ENCODE assay signal across 8 cellular contexts in the genomic region with DNA sequence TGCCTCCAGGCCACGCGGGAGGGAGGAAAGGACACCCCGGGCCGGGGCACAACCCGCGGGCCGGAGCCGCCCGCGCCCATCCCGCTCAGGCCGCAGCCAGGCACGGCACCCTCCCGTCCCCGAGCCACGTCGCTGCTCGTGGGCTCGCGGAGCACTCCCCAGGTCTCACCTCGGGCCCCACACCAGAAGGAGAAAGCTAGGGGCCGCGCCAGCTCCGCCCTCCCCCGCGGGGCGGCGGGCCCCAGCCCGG. TPM values are rescaled to one million over a fixed set of nuclear protein-coding genes. Genes with fewer than 3 reads are reported as not detected.
DNase-seq lines count a peak whose midpoint lies in the region; ATAC-seq, FAIRE-seq and TF ChIP-seq lines count a peak whose summit lies in the region.

No MANE protein-coding gene starts in this region.

- ATAC-seq in PC-3 (no peak), GM18861 (IDR thresholded peaks at IDR 0.05; ENCODE audit: unreplicated experiment) (no peak)

- no peak for TF ChIP-seq CTCF in PC-3 (conservative IDR thresholded peaks at IDR 0.05; ENCODE audit: low read depth, low read length)
- peak in 1 of 3 experiments; percentile 17 for TF ChIP-seq CTCF in esophagus muscularis mucosa (IDR thresholded peaks at IDR 0.05)
- no peak for TF ChIP-seq CTCF in retinal pigment epithelial cell (conservative IDR thresholded peaks at IDR 0.05; ENCODE audit: low read depth, low read length)

- peak overlapping the region; percentile 100 for H3K9ac ChIP-seq in PC-3 (ENCODE audit: low read length)

- peak overlapping the region; percentile 86 for H3K4me3 ChIP-seq in PC-3 (ENCODE audit: low read length)
- H3K4me3 ChIP-seq in esophagus muscularis mucosa = peak overlapping the region; percentile 84 to 93 (median 92)
- H3K4me3 ChIP-seq in retinal pigment epithelial cell (ENCODE audit: low read length) = peak overlapping the region; percentile 96

- H3K9me2 ChIP-seq in PC-3 (replicated peaks; ENCODE audit: low read length) = no peaks in the 10 kb centered on the region

- 0% methylated on average over 3 of the region's 29 CpGs for WGBS in esophagus muscularis mucosa

- peak overlapping the region; percentile 93 for H3K4me2 ChIP-seq in PC-3 (ENCODE audit: low read length)

- H3K27me3 ChIP-seq in PC-3 (ENCODE audit: low read length) = no peaks in the 10 kb centered on the region
- H3K27me3 ChIP-seq in esophagus muscularis mucosa = no peaks in the 10 kb centered on the region

- POLR2A ChIA-PET in PC-3 (lab: Charles Lee; ENCODE audit: unreplicated experiment) = interaction anchor here (0.6 to 0.7 kb wide), 5 partner anchors 13 to 728 kb away, joined by 3 to 6 read pairs (median 4); no protein-coding TSS in a partner anchor

- H3K36me3 ChIP-seq in PC-3 (ENCODE audit: low read depth, low read length) = peaks cover 3% of the 10 kb centered on the region; the same call in 1 of the 2 replicates
- no peaks in the 10 kb centered on the region for H3K36me3 ChIP-seq in esophagus muscularis mucosa

- FAIRE-seq in GM12891 (lab: Jason Lieb, UNC) = no peak

- BruUV-seq in PC-3 (replicated peaks; lab: Mats Ljungman, UMichigan) = no TSS peak

- TF ChIP-seq POLR2A in GM12891 (IDR thresholded peaks at IDR 0.05; ENCODE audit: low read depth, low read length) = no peak; the same call in 1 of the 2 replicates
- peak; percentile 75 for TF ChIP-seq POLR2A in esophagus muscularis mucosa (IDR thresholded peaks at IDR 0.05; ENCODE audit: low read depth)

- intact Hi-C loops in PC-3 (cut with micrococcal nuclease) (loop anchor here (2.0 kb wide), 1 partner anchor 42 kb away; no protein-coding TSS in a partner anchor), esophagus muscularis mucosa (cut with DNase I) (loop anchor here (5.0 kb wide), 1 partner anchor 42 kb away; the partner anchor contains the start of gene FARP2)

- TF ChIP-seq EP300 in esophagus muscularis mucosa (IDR thresholded peaks at IDR 0.05) = no peak

- peaks cover 47% of the 10 kb centered on the region for H3K4me1 ChIP-seq in PC-3 (ENCODE audit: insufficient read depth, low read length)
- peaks cover 37 to 64% (median 57%) of the 10 kb centered on the region in 4 donors for H3K4me1 ChIP-seq in esophagus muscularis mucosa

- no peak for DNase-seq in GM12891 (ENCODE audit: insufficient read length, low spot score)
- DNase-seq in PC-3 = no peak
- no peak for DNase-seq in esophagus muscularis mucosa (ENCODE audit: extremely low spot score)
- no peak for DNase-seq in retinal pigment epithelial cell (ENCODE audit: low read depth)
- DNase-seq in midbrain (lab: John Stamatoyannopoulos, UW) = no peak
- no peak for DNase-seq in DMS53 (lab: John Stamatoyannopoulos, UW)
- DNase-seq in cerebellar nuclear complex (lab: John Stamatoyannopoulos, UW) = no peak

- CTCF ChIA-PET in PC-3 (lab: Charles Lee) = interaction anchor here (0.8 kb wide), 1 partner anchor 165 kb away, joined by 4 read pairs; the partner anchor contains the start of gene PASK

- H3F3A ChIP-seq in PC-3 (ENCODE audit: low read length, unreplicated experiment) = no peaks in the 10 kb centered on the region

- H3K79me2 ChIP-seq in PC-3 (ENCODE audit: low read length) = peaks cover 92% of the 10 kb centered on the region

- H4K20me1 ChIP-seq in PC-3 (ENCODE audit: low read length) = peaks cover 38% of the 10 kb centered on the region

- peak overlapping the region; percentile 68 for H2AFZ ChIP-seq in PC-3 (ENCODE audit: low read length)

- H3K27ac ChIP-seq in PC-3 (ENCODE audit: low read length) = peak overlapping the region; percentile 97
- peak overlapping the region; percentile 94 to 99 (median 97) for H3K27ac ChIP-seq in esophagus muscularis mucosa (replicated peaks in 1 of 4)

- no peaks in the 10 kb centered on the region for H3K9me3 ChIP-seq in PC-3 (ENCODE audit: low read length)
- H3K9me3 ChIP-seq in esophagus muscularis mucosa = no peaks in the 10 kb centered on the region

TF ChIP-seq in GM12891, 5 proteins besides CTCF, POLR2A, EP300 and RAD21:
- TF ChIP-seq TAF1 (IDR thresholded peaks at IDR 0.05; ENCODE audit: low read depth, low read length) (peak; percentile 32; the same call in 1 of the 2 replicates), SPI1 (IDR thresholded peaks at IDR 0.05; ENCODE audit: low read depth, low read length) (no peak), POU2F2 (IDR thresholded peaks at IDR 0.05; ENCODE audit: low read depth, low read length) (no peak), POLR2AphosphoS5 (IDR thresholded peaks at IDR 0.05; ENCODE audit: low read depth, low read length) (no peak; the same call in 1 of the 2 replicates), PAX5 (IDR thresholded peaks at IDR 0.05; ENCODE audit: insufficient read depth, low read length, severe bottlenecking) (no peak)

RNA-seq across cellular contexts. Expression of gene HDLBP, which starts 0.6 kb away (rescaled TPM):
- 212 TPM for polyA plus RNA-seq in GM12891 (2012; ENCODE audit: low read depth, missing spikeins)
- total RNA-seq in PC-3 (2014; rRNA removed) (410 and 505 TPM in 2 replicates), esophagus muscularis mucosa (100 to 1,000 TPM; 263 to 479 (median 304) TPM)

RNA-seq across cellular contexts. Expression of gene SEPTIN2, which starts 0.9 kb away (rescaled TPM):
- polyA plus RNA-seq in GM12891 (2012; ENCODE audit: low read depth, missing spikeins) = 190 TPM
- 185 and 207 TPM in 2 replicates for total RNA-seq in PC-3 (2014; rRNA removed)
- 100 to 1,000 TPM; 272 to 335 (median 284) TPM for total RNA-seq in esophagus muscularis mucosa

RNA-seq across cellular contexts. Expression of gene FARP2, which starts 41.2 kb away (rescaled TPM):
- 13.1 TPM for polyA plus RNA-seq in GM12891 (2012; ENCODE audit: low read depth, missing spikeins)
- total RNA-seq in PC-3 (2014; rRNA removed) (24.5 and 29.9 TPM in 2 replicates), esophagus muscularis mucosa (10 to 100 TPM; 26.8 to 37.9 (median 30.2) TPM)
